ENCODE assay signal across 16 cellular contexts in genomic region chr14:64715146-64715627, GRCh38. TPM values are rescaled to one million over a fixed set of nuclear protein-coding genes. Genes with fewer than 3 reads are reported as not detected.
DNase-seq lines count a peak whose midpoint lies in the region; ATAC-seq and TF ChIP-seq lines count a peak whose summit lies in the region.
"Had no signal": no experiment of that assay in that cellular context is flagged by ENCODE, and none has a peak within 500 bp of the region (broad histone marks: within the 10 kb centered on the region; RNA-seq: fewer than 3 reads in every experiment).

No MANE protein-coding gene starts in this region.

- peak overlapping the region; percentile 50 to 84 for H3K27ac Mint-ChIP-seq in T-cell
- H3K27ac Mint-ChIP-seq in endodermal cell, result no peak overlapping the region
- peak overlapping the region; percentile 85 to 96 (median 96) for H3K27ac Mint-ChIP-seq in nephron
- H3K27ac Mint-ChIP-seq in activated naive CD4-positive, alpha-beta T cell treated with anti-CD3 and anti-CD28 coated beads, Interleukin-2, amount 10 ng/mL, durations not matched to agents 7 days and 5 days, result no peak overlapping the region
- H3K27ac Mint-ChIP-seq: dendritic cell treated with granulocyte-macrophage colony-stimulating factor and Interleukin-4, amounts not matched to agents 40 ng/mL and 50 ng/mL, for 4 days had no signal

- no peak for DNase-seq in T-cell
- peak; percentile 56 for DNase-seq in endodermal cell
- DNase-seq in thoracic aorta (ENCODE audit: low spot score), result no peak
- DNase-seq in activated naive CD4-positive, alpha-beta T cell treated with anti-CD3 and anti-CD28 coated beads, Interleukin-2, amount 10 ng/mL, durations not matched to agents 7 days and 5 days, result no peak
- no peak for DNase-seq in amniotic stem cell (lab: John Stamatoyannopoulos, UW)
- no peak for DNase-seq in cerebellar cortex (ENCODE audit: low spot score)
- DNase-seq: activated CD4-positive, alpha-beta memory T cell treated with anti-CD3 and anti-CD28 coated beads for 36 hours; activated naive CD4-positive, alpha-beta T cell; KG1; NCI-H2081 treated with DMSO at 0.1 percent for 48 hours; OCI-M1 had no signal

- no peak overlapping the region for H3K9ac ChIP-seq in endodermal cell (ENCODE audit: extremely low read depth, low read length, poor library complexity, severe bottlenecking)

- H3K36me3 ChIP-seq in endodermal cell (ENCODE audit: control insufficient read depth, insufficient read depth, low read length) (no peaks in the 10 kb centered on the region), thoracic aorta (no peaks in the 10 kb centered on the region)
- H3K36me3 ChIP-seq: HAP-1 had no signal

- WGBS in endodermal cell (ENCODE audit: insufficient coverage in 1 of 2, insufficient read length in 1 of 2), 2 experiments, result 52% methylated on average over 4 of the region's 4 CpGs; no CpG with 5 or more reads in 1 of the 2 experiments

- H3K9me3 Mint-ChIP-seq in T-cell, result peaks cover 7 to 15% (median 13%) of the 10 kb centered on the region in 3 donors
- H3K9me3 Mint-ChIP-seq in endodermal cell, result peaks cover 25% of the 10 kb centered on the region
- peaks cover 25% of the 10 kb centered on the region for H3K9me3 Mint-ChIP-seq in nephron
- H3K9me3 Mint-ChIP-seq in activated naive CD4-positive, alpha-beta T cell treated with anti-CD3 and anti-CD28 coated beads, Interleukin-2, amount 10 ng/mL, durations not matched to agents 7 days and 5 days, result peaks cover 17% of the 10 kb centered on the region
- H3K9me3 Mint-ChIP-seq: dendritic cell treated with granulocyte-macrophage colony-stimulating factor and Interleukin-4, amounts not matched to agents 40 ng/mL and 50 ng/mL, for 4 days had no signal

- peaks cover 21% of the 10 kb centered on the region for H3K4me1 ChIP-seq in endodermal cell (ENCODE audit: control insufficient read depth, insufficient read depth, low read length)
- H3K4me1 ChIP-seq in thoracic aorta (ENCODE audit: control insufficient read depth in 1 of 2, low read depth in 2 of 2), result peaks cover 60 to 81% of the 10 kb centered on the region in 2 donors

- CTCF ChIA-PET in T-cell (lab: Charles Lee), result no interaction called here
- CTCF ChIA-PET in activated naive CD4-positive, alpha-beta T cell treated with anti-CD3 and anti-CD28 coated beads, Interleukin-2, amount 10 ng/mL, durations not matched to agents 7 days and 5 days (lab: Charles Lee), result no interaction called here

- peaks cover 29 to 94% (median 63%) of the 10 kb centered on the region in 3 donors for H3K4me1 Mint-ChIP-seq in T-cell
- H3K4me1 Mint-ChIP-seq in endodermal cell, result peaks cover 46% of the 10 kb centered on the region
- peaks cover 50% of the 10 kb centered on the region for H3K4me1 Mint-ChIP-seq in nephron
- peaks cover 66% of the 10 kb centered on the region for H3K4me1 Mint-ChIP-seq in activated naive CD4-positive, alpha-beta T cell treated with anti-CD3 and anti-CD28 coated beads, Interleukin-2, amount 10 ng/mL, durations not matched to agents 7 days and 5 days

- H3K27ac ChIP-seq in endodermal cell (ENCODE audit: low read depth, low read length), result no peak overlapping the region
- peak overlapping the region; percentile 92 to 93 for H3K27ac ChIP-seq in thoracic aorta

- H3K27me3 ChIP-seq in endodermal cell (ENCODE audit: control insufficient read depth, insufficient read depth, low read length, poor library complexity, severe bottlenecking), result no peaks in the 10 kb centered on the region
- no peaks in the 10 kb centered on the region for H3K27me3 ChIP-seq in thoracic aorta (replicated peaks; ENCODE audit: insufficient read depth)

- POLR2A ChIA-PET in T-cell (lab: Charles Lee), result no interaction called here

- H3K27me3 Mint-ChIP-seq in T-cell (no peaks in the 10 kb centered on the region), endodermal cell (ENCODE audit: insufficient read depth) (peaks cover 8% of the 10 kb centered on the region), nephron (ENCODE audit: low read depth) (peaks cover 5% of the 10 kb centered on the region)
- H3K27me3 Mint-ChIP-seq in activated naive CD4-positive, alpha-beta T cell treated with anti-CD3 and anti-CD28 coated beads, Interleukin-2, amount 10 ng/mL, durations not matched to agents 7 days and 5 days, result peaks cover 53% of the 10 kb centered on the region
- H3K27me3 Mint-ChIP-seq: activated CD4-positive, alpha-beta memory T cell treated with anti-CD3 and anti-CD28 coated beads for 36 hours; dendritic cell treated with granulocyte-macrophage colony-stimulating factor and Interleukin-4, amounts not matched to agents 40 ng/mL and 50 ng/mL, for 4 days had no signal

- peaks cover 28% of the 10 kb centered on the region for H3K9me3 ChIP-seq in endodermal cell (ENCODE audit: control insufficient read depth, low read length)
- no peaks in the 10 kb centered on the region for H3K9me3 ChIP-seq in thoracic aorta
- H3K9me3 ChIP-seq: mucosa of descending colon had no signal

- no peak for TF ChIP-seq CTCF in endodermal cell (conservative IDR thresholded peaks at IDR 0.05)
- no peak for TF ChIP-seq CTCF in nephron (IDR thresholded peaks at IDR 0.05; ENCODE audit: unreplicated experiment in 3 of 3)
- no peak for TF ChIP-seq CTCF in thoracic aorta (IDR thresholded peaks at IDR 0.05)

- H3K4me3 Mint-ChIP-seq in T-cell (no peak overlapping the region), endodermal cell (peak overlapping the region; percentile 50), nephron (peak overlapping the region; percentile 29 to 80 (median 79))
- no peak overlapping the region for H3K4me3 Mint-ChIP-seq in activated naive CD4-positive, alpha-beta T cell treated with anti-CD3 and anti-CD28 coated beads, Interleukin-2, amount 10 ng/mL, durations not matched to agents 7 days and 5 days
- H3K4me3 Mint-ChIP-seq: activated CD4-positive, alpha-beta memory T cell treated with anti-CD3 and anti-CD28 coated beads for 36 hours; dendritic cell treated with granulocyte-macrophage colony-stimulating factor and Interleukin-4, amounts not matched to agents 40 ng/mL and 50 ng/mL, for 4 days had no signal

- H3K36me3 Mint-ChIP-seq in T-cell, result peaks cover 3% of the 10 kb centered on the region
- peaks cover 22% of the 10 kb centered on the region for H3K36me3 Mint-ChIP-seq in endodermal cell (ENCODE audit: low read depth)
- H3K36me3 Mint-ChIP-seq in nephron (ENCODE audit: low read depth), result peaks cover 47% of the 10 kb centered on the region
- peaks cover 58% of the 10 kb centered on the region for H3K36me3 Mint-ChIP-seq in activated naive CD4-positive, alpha-beta T cell treated with anti-CD3 and anti-CD28 coated beads, Interleukin-2, amount 10 ng/mL, durations not matched to agents 7 days and 5 days

- H3K4me3 ChIP-seq in endodermal cell (ENCODE audit: low read length) (peak overlapping the region; percentile 66), thoracic aorta (peak overlapping the region; percentile 69)
- H3K4me3 ChIP-seq: HAP-1, mucosa of descending colon had no signal

- ATAC-seq in T-cell (replicated peaks in 1 of 4), result no peak
- ATAC-seq in thoracic aorta (ENCODE audit: insufficient number of reproducible peaks, low FRiP score, low read depth), result no peak
- ATAC-seq in GM18517 (IDR thresholded peaks at IDR 0.05; ENCODE audit: unreplicated experiment), result no peak

RNA-seq across cellular contexts. Expression of gene PLEKHG3, which starts 11.0 kb away (rescaled TPM):
- 10 to 100 TPM; 12.4 to 58.2 (median 27.3) TPM for total RNA-seq in T-cell
- 10 to 100 TPM; 31.7 to 52.6 TPM for total RNA-seq in endodermal cell
- polyA plus RNA-seq in endodermal cell (2013, experiment 1 of 2), result 35.6 TPM
- 30.8 TPM for polyA plus RNA-seq in endodermal cell (2013, experiment 2 of 2)
- total RNA-seq in thoracic aorta, result 10 to 100 TPM; 63.2 to 71.5 TPM

Comparison
In these comparisons a context has a peak if more than half of its experiments do, and no peak if none do; other contexts are left out.
1. H3K27ac Mint-ChIP-seq: peak in T-cell (2 of 2) and nephron (3 of 3); none in endodermal cell (single experiment) and activated naive CD4-positive, alpha-beta T cell treated with anti-CD3 and anti-CD28 coated beads, Interleukin-2, amount 10 ng/mL, durations not matched to agents 7 days and 5 days (single experiment).
2. H3K4me3 Mint-ChIP-seq: peak in endodermal cell (single experiment) and nephron (3 of 3); none in T-cell (0 of 3) and activated naive CD4-positive, alpha-beta T cell treated with anti-CD3 and anti-CD28 coated beads, Interleukin-2, amount 10 ng/mL, durations not matched to agents 7 days and 5 days (single experiment).